ENCODE assay signal across 17 cellular contexts in the genomic region with DNA sequence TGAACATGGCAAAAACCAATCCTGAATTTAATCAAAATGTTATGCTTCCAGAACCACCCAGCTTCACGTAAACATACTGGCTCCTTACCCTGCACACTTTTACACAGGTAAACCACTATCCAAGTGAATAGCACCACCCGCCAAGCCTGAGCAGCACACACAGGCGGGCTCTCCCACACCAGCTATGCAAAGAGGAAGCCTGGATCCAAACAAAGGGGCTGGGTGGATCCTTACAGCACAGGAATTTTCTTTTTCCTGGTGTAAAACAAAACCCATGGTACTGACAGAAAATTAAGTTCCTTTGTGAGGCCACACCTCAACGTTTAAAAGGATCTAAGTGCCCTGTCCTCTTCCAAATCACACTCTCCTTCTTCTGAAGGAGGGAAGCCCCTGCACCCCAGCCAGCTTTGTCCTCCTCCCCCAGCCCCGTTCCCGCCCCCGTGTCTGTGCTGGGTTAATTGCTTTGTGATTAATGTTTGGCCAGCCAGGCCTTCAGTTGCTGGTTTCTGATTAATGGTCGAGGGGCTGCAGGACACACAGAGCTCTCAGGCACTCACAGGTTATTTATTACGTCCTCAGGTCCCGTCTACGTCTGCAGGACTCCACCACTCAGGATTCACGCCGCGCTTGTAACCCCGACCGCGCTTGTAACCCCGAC. TPM values are rescaled to one million over a fixed set of nuclear protein-coding genes. Genes with fewer than 3 reads are reported as not detected.
DNase-seq lines count a peak whose midpoint lies in the region; ATAC-seq and TF ChIP-seq lines count a peak whose summit lies in the region.
"Had no signal": no experiment of that assay in that cellular context is flagged by ENCODE, and none has a peak within 500 bp of the region (broad histone marks: within the 10 kb centered on the region; RNA-seq: fewer than 3 reads in every experiment).

No MANE protein-coding gene starts in this region.

- H2AFZ ChIP-seq in osteoblast (ENCODE audit: low read length): no peak overlapping the region

- H3K9ac ChIP-seq in HUES48 (ENCODE audit: low read depth, low read length): peak overlapping the region; percentile 38; the same call in 1 of the 2 replicates
- H3K9ac ChIP-seq in colonic mucosa (ENCODE audit: low read depth in 2 of 2, low read length in 2 of 2): peak overlapping the region in 1 of 2 donors; percentile 48

- ATAC-seq in GM21576 (IDR thresholded peaks at IDR 0.05; ENCODE audit: unreplicated experiment) (no peak), GM19467 (IDR thresholded peaks at IDR 0.05; ENCODE audit: unreplicated experiment) (no peak)
- ATAC-seq: activated T-cell treated with anti-CD3 and anti-CD28 coated beads, Interleukin-2, amount 50 U/mL, for 72 hours had no signal

- H3K36me3 ChIP-seq in HUES48 (ENCODE audit: control insufficient read depth, insufficient read depth, low read length) (no peaks in the 10 kb centered on the region), colonic mucosa (no peaks in the 10 kb centered on the region), osteoblast (ENCODE audit: insufficient read depth, low read length) (no peaks in the 10 kb centered on the region)
- H3K36me3 ChIP-seq: stomach had no signal

- H4K20me1 ChIP-seq in osteoblast (ENCODE audit: insufficient read depth, low read length): no peaks in the 10 kb centered on the region

- H3K4me1 ChIP-seq in HUES48 (ENCODE audit: control insufficient read depth, insufficient read depth, low read length) (peaks cover 26% of the 10 kb centered on the region), colonic mucosa (peaks cover 3% of the 10 kb centered on the region), osteoblast (ENCODE audit: insufficient read depth, low read length) (no peaks in the 10 kb centered on the region)

- intact Hi-C loops in colonic mucosa (cut with DNase I): no loop called here

- DNase-seq in colonic mucosa (peak; percentile 60), left kidney (ENCODE audit: low read depth, low spot score) (peak; percentile 97), renal cortical epithelial cell (ENCODE audit: low read depth) (peak; percentile 49), osteoblast (ENCODE audit: insufficient read length, low spot score, missing footprints) (no peak)
- DNase-seq: activated T-cell treated with anti-CD3 and anti-CD28 coated beads, Interleukin-2, amount 50 U/mL, for 72 hours; effector memory CD4-positive, alpha-beta T cell; NCI-H1694 treated with DMSO at 0.1 percent for 48 hours; NCI-H510A; OCI-M1; stomach had no signal

- H3K4me3 ChIP-seq in HUES48 (ENCODE audit: low read depth, low read length) (no peak overlapping the region), colonic mucosa (no peak overlapping the region), osteoblast (ENCODE audit: insufficient read depth, low read length) (no peak overlapping the region)
- H3K4me3 ChIP-seq: stomach had no signal

- H3K79me2 ChIP-seq in osteoblast (ENCODE audit: insufficient read depth, low read length): no peaks in the 10 kb centered on the region

- H3K27me3 ChIP-seq in HUES48 (ENCODE audit: control insufficient read depth, insufficient read depth, low read length) (peaks cover 7% of the 10 kb centered on the region), colonic mucosa (no peaks in the 10 kb centered on the region), osteoblast (ENCODE audit: insufficient read depth, low read length) (no peaks in the 10 kb centered on the region)

- peak overlapping the region; percentile 82 for H3K27ac ChIP-seq in HUES48 (ENCODE audit: low read depth, low read length)
- no peak overlapping the region for H3K27ac ChIP-seq in colonic mucosa
- no peak overlapping the region for H3K27ac ChIP-seq in osteoblast (ENCODE audit: low read depth, low read length)
- H3K27ac ChIP-seq: stomach had no signal

- H3K4me2 ChIP-seq in osteoblast (ENCODE audit: insufficient read depth, low read length): no peak overlapping the region

- TF ChIP-seq CTCF in colonic mucosa (IDR thresholded peaks at IDR 0.05): no peak
- TF ChIP-seq CTCF in osteoblast (IDR thresholded peaks at IDR 0.05; ENCODE audit: extremely low read depth, low read depth, low read length): no peak

- no peaks in the 10 kb centered on the region for H3K9me3 ChIP-seq in HUES48 (ENCODE audit: control insufficient read depth, insufficient read depth, low read length)
- H3K9me3 ChIP-seq in colonic mucosa: no peaks in the 10 kb centered on the region
- H3K9me3 ChIP-seq in osteoblast (ENCODE audit: low read depth, low read length): no peaks in the 10 kb centered on the region
- H3K9me3 ChIP-seq: stomach had no signal

RNA-seq across cellular contexts. Expression of a gene that starts 6.1 kb away (rescaled TPM):
- total RNA-seq in colonic mucosa (1 to 10 TPM; 2.0 TPM), renal cortical epithelial cell (0.17 and 0.89 TPM in 2 replicates), osteoblast (not detected in 2 replicates)
- total RNA-seq: B cell, fibroblast of villous mesenchyme, LHCN-M2, SK-MEL-5 had no signal
